17 cellular contexts compared by ENCODE assay signal in the genomic region with DNA sequence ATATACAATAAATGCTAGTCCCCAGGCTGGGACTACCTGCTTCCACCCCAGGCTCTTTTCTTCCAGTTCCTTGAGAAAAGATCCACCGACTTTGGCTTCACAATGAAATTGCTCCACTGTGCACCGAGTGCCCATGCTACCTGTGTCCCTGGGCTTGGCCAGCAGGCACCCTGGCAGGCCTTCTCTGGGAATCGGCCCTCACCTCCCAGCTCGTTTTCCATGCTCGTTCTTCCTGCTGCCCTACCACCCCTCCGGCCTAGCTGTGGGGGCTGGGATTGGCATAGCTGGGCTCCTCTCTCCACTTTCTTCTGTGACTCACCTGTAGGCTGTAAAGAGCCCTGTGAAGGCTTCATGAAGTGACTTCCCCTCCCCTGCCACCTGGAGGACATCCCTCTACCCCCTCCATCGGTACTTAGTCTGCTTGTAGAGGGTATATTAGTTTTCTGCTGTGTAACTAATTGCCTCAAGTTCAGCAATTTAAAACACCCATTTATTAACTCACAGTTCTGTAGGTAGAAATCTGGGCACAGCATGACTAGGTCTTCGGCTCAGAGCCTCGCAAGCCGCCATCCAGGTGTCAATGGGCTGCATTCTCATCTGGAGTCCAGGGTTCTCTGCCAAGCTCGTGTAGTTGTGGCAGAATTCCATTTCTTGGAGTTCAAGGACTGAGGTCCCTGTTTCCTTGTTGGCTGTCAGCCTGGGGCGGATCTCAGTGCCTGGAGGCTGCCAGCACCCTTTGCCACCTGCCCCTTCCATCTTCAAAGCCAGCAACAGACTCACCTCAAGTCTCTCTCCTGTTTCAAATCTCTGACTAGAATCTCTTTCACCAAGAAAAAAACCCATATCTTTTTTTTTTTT. TPM values are rescaled to one million over a fixed set of nuclear protein-coding genes. Genes with fewer than 3 reads are reported as not detected.
A peak's percentile ranks its signal among the peaks of the same experiment; 100 is the strongest.
DNase-seq lines count a peak whose midpoint lies in the region; ATAC-seq and TF ChIP-seq lines count a peak whose summit lies in the region.
"Had no signal": no experiment of that assay in that cellular context is flagged by ENCODE, and none has a peak within 500 bp of the region (broad histone marks: within the 10 kb centered on the region; RNA-seq: fewer than 3 reads in every experiment).

No MANE protein-coding gene starts in this region.

- intact Hi-C loops in left colon (cut with DNase I, micrococcal nuclease) = no loop called here

- WGBS in suprapubic skin = 64% methylated on average over 12 of the region's 12 CpGs

- no peaks in the 10 kb centered on the region for H3K9me3 ChIP-seq in suprapubic skin

- H3K4me3 ChIP-seq in suprapubic skin = no peak overlapping the region
- H3K4me3 ChIP-seq: GM23338, K562 had no signal

- peaks cover 3% of the 10 kb centered on the region for H3K4me1 ChIP-seq in suprapubic skin
- H3K4me1 ChIP-seq: Caco-2 had no signal

- ATAC-seq in left colon = peak; percentile 69
- ATAC-seq: GM23338, K562 had no signal

- H3K36me3 ChIP-seq in suprapubic skin = no peaks in the 10 kb centered on the region

- no peak for TF ChIP-seq POLR2A in suprapubic skin (IDR thresholded peaks at IDR 0.05)

- TF ChIP-seq EP300 in suprapubic skin (IDR thresholded peaks at IDR 0.05) = no peak

- in situ Hi-C loops in G401 (cut with HindIII; ENCODE audit: low sequenced_read_pairs) = no loop called here

- H3K27me3 ChIP-seq in suprapubic skin = peaks cover 17% of the 10 kb centered on the region

- DNase-seq in Daoy (ENCODE audit: low read depth) (peak; percentile 19), left colon (peak in 1 of 2 donors; percentile 20), substantia nigra (lab: John Stamatoyannopoulos, UW) (no peak), G401 (ENCODE audit: low spot score) (no peak), activated gamma-delta T cell treated with Interleukin-2 at 50 U/mL for 16 hours (no peak), suprapubic skin (ENCODE audit: low spot score in 2 of 2) (no peak), OCI-M1 (lab: John Stamatoyannopoulos, UW) (no peak)
- DNase-seq: Caco-2, GF-D8, NCI-H1092, NCI-H510A treated with DMSO at 0.1 percent for 48 hours, SIG-M5 had no signal

- H3K27ac ChIP-seq in angular gyrus (ENCODE audit: low read depth, low read length) (peak overlapping the region; percentile 53), substantia nigra (ENCODE audit: low read depth, low read length, poor library complexity, severe bottlenecking) (peak overlapping the region; percentile 79), suprapubic skin (no peak overlapping the region)

- no peak for TF ChIP-seq CTCF in suprapubic skin (IDR thresholded peaks at IDR 0.05)

RNA-seq across cellular contexts. Expression of gene DPYSL5, which starts 57.6 kb away (rescaled TPM):
- 1.0 and 1.9 TPM in 2 replicates for total RNA-seq in Daoy (2014; rRNA removed; shearing (Covaris generic))
- total RNA-seq in left colon (under 1 TPM in 1 of 2 donors, not detected in 1; 0.11 TPM), suprapubic skin (not detected)
- total RNA-seq in G401 (2014; rRNA removed; shearing (Covaris generic)) = 4.4 and 4.8 TPM in 2 replicates
- total RNA-seq: K562, MCF 10A, RPMI7951 had no signal
